34 cellular contexts compared by ENCODE assay signal in genomic region chr14:69861170-69861569, GRCh38. TPM values are rescaled to one million over a fixed set of nuclear protein-coding genes. Genes with fewer than 3 reads are reported as not detected.
"Had no signal": no experiment of that assay in that cellular context is flagged by ENCODE, and none has a peak within 500 bp of the region (broad histone marks: within the 10 kb centered on the region; RNA-seq: fewer than 3 reads in every experiment).

No MANE protein-coding gene starts in this region.

- H3K9me3 Mint-ChIP-seq: activated CD8-positive, alpha-beta T cell treated with anti-CD3 and anti-CD28 coated beads for 36 hours had no signal

- H3K27me3 ChIP-seq: brain microvascular endothelial cell, foreskin keratinocyte, gastrocnemius medialis had no signal

- H3K4me1 ChIP-seq: esophagus muscularis mucosa, foreskin keratinocyte, gastrocnemius medialis, heart left ventricle had no signal

- DNase-seq: activated B cell treated with CpG ODN at 0.5 μM for 24 hours; activated CD4-positive, alpha-beta T cell treated with anti-CD3 and anti-CD28 coated beads for 48 hours; activated CD4-positive, alpha-beta T cell treated with anti-CD3 and anti-CD28 coated beads, Interleukin-2, amount 50 U/mL, for 1 hour; activated CD4-positive, alpha-beta T cell treated with anti-CD3 and anti-CD28 coated beads, Interleukin-2, amount 50 U/mL, for 48 hours; activated CD8-positive, alpha-beta memory T cell treated with anti-CD3 and anti-CD28 coated beads for 24 hours; activated CD8-positive, alpha-beta T cell treated with anti-CD3 and anti-CD28 coated beads for 36 hours; activated effector memory CD4-positive, alpha-beta T cell treated with Interleukin-2 at 50 U/mL for 16 hours; activated gamma-delta T cell treated with Interleukin-2 at 50 U/mL for 16 hours; activated naive CD4-positive, alpha-beta T cell treated with anti-CD3 and anti-CD28 coated beads, Interleukin-2, amount 50 U/mL, for 16 hours; activated naive CD4-positive, alpha-beta T cell treated with Interleukin-2 at 50 U/mL for 16 hours; activated T-cell treated with anti-CD3 and anti-CD28 coated beads, Interleukin-2, amount 50 U/mL, for 4 hours; amniotic stem cell; anterior cingulate cortex; brain microvascular endothelial cell; cortex of kidney; dermis blood vessel endothelial cell; effector CD4-positive, alpha-beta T cell; effector memory CD8-positive, alpha-beta T cell; erythroblast; foreskin keratinocyte; gastrocnemius medialis; glutamatergic neuron; heart left ventricle; T-helper 1 cell; T-helper 2 cell had no signal

- FAIRE-seq: astrocyte, bronchial epithelial cell, TTC549 had no signal

- H3K27ac ChIP-seq: brain microvascular endothelial cell, esophagus muscularis mucosa, foreskin keratinocyte, gastrocnemius medialis, heart left ventricle, VCaP had no signal

- H3K36me3 Mint-ChIP-seq: activated naive CD8-positive, alpha-beta T cell had no signal

- ATAC-seq: activated CD4-positive, CD25-positive, alpha-beta regulatory T cell treated with anti-CD3 and anti-CD28 coated beads, Interleukin-2, amount 50 U/mL, for 24 hours; activated CD8-positive, alpha-beta T cell treated with anti-CD3 and anti-CD28 coated beads for 36 hours; activated T-cell treated with anti-CD3 and anti-CD28 coated beads, Interleukin-2, amount 50 U/mL, for 4 hours; activated T-helper 17 cell treated with anti-CD3 and anti-CD28 coated beads, Interleukin-2, amount 50 U/mL, for 72 hours; effector memory CD8-positive, alpha-beta T cell; foreskin keratinocyte; gastrocnemius medialis; heart left ventricle had no signal

- H3K36me3 ChIP-seq: brain microvascular endothelial cell, esophagus muscularis mucosa, gastrocnemius medialis, heart left ventricle had no signal

- H3K4me3 Mint-ChIP-seq: activated B cell treated with CpG ODN at 0.5 μM for 24 hours; activated CD8-positive, alpha-beta T cell treated with anti-CD3 and anti-CD28 coated beads for 36 hours; activated naive CD8-positive, alpha-beta T cell; activated T-cell treated with anti-CD3 and anti-CD28 coated beads, Interleukin-2, amount 50 U/mL, for 4 hours; activated T-helper 17 cell treated with anti-CD3 and anti-CD28 coated beads, Interleukin-2, amount 50 U/mL, for 72 hours; central memory CD8-positive, alpha-beta T cell; effector memory CD8-positive, alpha-beta T cell had no signal

- H3K9me3 ChIP-seq: gastrocnemius medialis had no signal

- H3K27ac Mint-ChIP-seq: activated B cell treated with CpG ODN at 0.5 μM for 24 hours; activated CD8-positive, alpha-beta T cell treated with anti-CD3 and anti-CD28 coated beads for 36 hours; activated naive CD8-positive, alpha-beta T cell; activated T-helper 17 cell treated with anti-CD3 and anti-CD28 coated beads, Interleukin-2, amount 50 U/mL, for 72 hours; effector memory CD8-positive, alpha-beta T cell had no signal

- H3K4me1 Mint-ChIP-seq: activated B cell treated with CpG ODN at 0.5 μM for 24 hours; activated T-helper 17 cell treated with anti-CD3 and anti-CD28 coated beads, Interleukin-2, amount 50 U/mL, for 72 hours; central memory CD8-positive, alpha-beta T cell had no signal

- H3K4me3 ChIP-seq: esophagus muscularis mucosa, gastrocnemius medialis, heart left ventricle had no signal

RNA-seq across cellular contexts. Expression of gene SMOC1, which starts 18.0 kb away (rescaled TPM):
- total RNA-seq: activated B cell treated with CpG ODN at 0.5 μM for 24 hours; activated CD8-positive, alpha-beta T cell treated with anti-CD3 and anti-CD28 coated beads for 36 hours; activated T-helper 17 cell treated with anti-CD3 and anti-CD28 coated beads, Interleukin-2, amount 50 U/mL, for 72 hours had no signal
